Comparison of ENCODE assay signal across 2 cellular contexts in the genomic region with DNA sequence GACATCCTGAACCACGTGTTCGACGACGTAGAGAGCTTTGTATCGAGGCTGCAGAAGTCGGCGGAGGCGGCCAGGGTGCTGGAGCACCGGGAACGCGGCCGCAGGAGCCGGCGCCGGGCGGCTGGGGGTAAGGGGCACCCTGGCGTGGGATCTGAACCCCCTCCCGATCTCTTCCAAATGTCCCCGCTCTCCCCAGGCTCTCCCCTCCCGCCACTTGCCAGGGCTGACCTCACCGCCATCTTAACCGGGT.
TF ChIP-seq lines count a peak whose summit lies in the region.

No MANE protein-coding gene starts in this region.

TF ChIP-seq in GM23338, 12 proteins besides CTCF, POLR2A, EP300 and RAD21 (continued from another document):
- TF ChIP-seq, protein P1, sequence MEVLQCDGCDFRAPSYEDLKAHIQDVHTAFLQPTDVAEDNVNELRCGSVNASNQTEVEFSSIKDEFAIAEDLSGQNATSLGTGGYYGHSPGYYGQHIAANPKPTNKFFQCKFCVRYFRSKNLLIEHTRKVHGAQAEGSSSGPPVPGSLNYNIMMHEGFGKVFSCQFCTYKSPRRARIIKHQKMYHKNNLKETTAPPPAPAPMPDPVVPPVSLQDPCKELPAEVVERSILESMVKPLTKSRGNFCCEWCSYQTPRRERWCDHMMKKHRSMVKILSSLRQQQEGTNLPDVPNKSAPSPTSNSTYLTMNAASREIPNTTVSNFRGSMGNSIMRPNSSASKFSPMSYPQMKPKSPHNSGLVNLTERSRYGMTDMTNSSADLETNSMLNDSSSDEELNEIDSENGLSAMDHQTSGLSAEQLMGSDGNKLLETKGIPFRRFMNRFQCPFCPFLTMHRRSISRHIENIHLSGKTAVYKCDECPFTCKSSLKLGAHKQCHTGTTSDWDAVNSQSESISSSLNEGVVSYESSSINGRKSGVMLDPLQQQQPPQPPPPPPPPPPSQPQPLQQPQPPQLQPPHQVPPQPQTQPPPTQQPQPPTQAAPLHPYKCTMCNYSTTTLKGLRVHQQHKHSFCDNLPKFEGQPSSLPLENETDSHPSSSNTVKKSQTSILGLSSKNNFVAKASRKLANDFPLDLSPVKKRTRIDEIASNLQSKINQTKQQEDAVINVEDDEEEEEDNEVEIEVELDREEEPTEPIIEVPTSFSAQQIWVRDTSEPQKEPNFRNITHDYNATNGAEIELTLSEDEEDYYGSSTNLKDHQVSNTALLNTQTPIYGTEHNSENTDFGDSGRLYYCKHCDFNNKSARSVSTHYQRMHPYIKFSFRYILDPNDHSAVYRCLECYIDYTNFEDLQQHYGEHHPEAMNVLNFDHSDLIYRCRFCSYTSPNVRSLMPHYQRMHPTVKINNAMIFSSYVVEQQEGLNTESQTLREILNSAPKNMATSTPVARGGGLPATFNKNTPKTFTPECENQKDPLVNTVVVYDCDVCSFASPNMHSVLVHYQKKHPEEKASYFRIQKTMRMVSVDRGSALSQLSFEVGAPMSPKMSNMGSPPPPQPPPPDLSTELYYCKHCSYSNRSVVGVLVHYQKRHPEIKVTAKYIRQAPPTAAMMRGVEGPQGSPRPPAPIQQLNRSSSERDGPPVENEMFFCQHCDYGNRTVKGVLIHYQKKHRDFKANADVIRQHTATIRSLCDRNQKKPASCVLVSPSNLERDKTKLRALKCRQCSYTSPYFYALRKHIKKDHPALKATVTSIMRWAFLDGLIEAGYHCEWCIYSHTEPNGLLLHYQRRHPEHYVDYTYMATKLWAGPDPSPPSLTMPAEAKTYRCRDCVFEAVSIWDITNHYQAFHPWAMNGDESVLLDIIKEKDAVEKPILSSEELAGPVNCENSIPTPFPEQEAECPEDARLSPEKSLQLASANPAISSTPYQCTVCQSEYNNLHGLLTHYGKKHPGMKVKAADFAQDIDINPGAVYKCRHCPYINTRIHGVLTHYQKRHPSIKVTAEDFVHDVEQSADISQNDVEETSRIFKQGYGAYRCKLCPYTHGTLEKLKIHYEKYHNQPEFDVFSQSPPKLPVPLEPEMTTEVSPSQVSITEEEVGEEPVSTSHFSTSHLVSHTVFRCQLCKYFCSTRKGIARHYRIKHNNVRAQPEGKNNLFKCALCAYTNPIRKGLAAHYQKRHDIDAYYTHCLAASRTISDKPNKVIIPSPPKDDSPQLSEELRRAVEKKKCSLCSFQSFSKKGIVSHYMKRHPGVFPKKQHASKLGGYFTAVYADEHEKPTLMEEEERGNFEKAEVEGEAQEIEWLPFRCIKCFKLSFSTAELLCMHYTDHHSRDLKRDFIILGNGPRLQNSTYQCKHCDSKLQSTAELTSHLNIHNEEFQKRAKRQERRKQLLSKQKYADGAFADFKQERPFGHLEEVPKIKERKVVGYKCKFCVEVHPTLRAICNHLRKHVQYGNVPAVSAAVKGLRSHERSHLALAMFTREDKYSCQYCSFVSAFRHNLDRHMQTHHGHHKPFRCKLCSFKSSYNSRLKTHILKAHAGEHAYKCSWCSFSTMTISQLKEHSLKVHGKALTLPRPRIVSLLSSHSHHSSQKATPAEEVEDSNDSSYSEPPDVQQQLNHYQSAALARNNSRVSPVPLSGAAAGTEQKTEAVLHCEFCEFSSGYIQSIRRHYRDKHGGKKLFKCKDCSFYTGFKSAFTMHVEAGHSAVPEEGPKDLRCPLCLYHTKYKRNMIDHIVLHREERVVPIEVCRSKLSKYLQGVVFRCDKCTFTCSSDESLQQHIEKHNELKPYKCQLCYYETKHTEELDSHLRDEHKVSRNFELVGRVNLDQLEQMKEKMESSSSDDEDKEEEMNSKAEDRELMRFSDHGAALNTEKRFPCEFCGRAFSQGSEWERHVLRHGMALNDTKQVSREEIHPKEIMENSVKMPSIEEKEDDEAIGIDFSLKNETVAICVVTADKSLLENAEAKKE (CRISPR knock-in tag; IDR thresholded peaks at IDR 0.05) = no peak
- TF ChIP-seq EZH2phosphoT487 (IDR thresholded peaks at IDR 0.05; ENCODE audit: unreplicated experiment) (no peak), ZNF331 (CRISPR knock-in tag; IDR thresholded peaks at IDR 0.05; ENCODE audit: low read depth) (no peak), POLR2AphosphoS5 (IDR thresholded peaks at IDR 0.05; ENCODE audit: low read depth) (no peak), NANOG (IDR thresholded peaks at IDR 0.05; ENCODE audit: borderline replicate concordance) (no peak)
- TF ChIP-seq, protein P2, sequence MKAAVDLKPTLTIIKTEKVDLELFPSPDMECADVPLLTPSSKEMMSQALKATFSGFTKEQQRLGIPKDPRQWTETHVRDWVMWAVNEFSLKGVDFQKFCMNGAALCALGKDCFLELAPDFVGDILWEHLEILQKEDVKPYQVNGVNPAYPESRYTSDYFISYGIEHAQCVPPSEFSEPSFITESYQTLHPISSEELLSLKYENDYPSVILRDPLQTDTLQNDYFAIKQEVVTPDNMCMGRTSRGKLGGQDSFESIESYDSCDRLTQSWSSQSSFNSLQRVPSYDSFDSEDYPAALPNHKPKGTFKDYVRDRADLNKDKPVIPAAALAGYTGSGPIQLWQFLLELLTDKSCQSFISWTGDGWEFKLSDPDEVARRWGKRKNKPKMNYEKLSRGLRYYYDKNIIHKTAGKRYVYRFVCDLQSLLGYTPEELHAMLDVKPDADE (IDR thresholded peaks at IDR 0.05) = no peak

TF ChIP-seq in SK-N-SH treated with all-trans-retinoic acid at 6 μM for 48 hours, 23 proteins besides CTCF, POLR2A, EP300 and RAD21 (continued from another document):
- TF ChIP-seq POU6F1 (CRISPR knock-in tag; IDR thresholded peaks at IDR 0.05; ENCODE audit: borderline replicate concordance, low read depth) (no peak), TSHZ2 (CRISPR knock-in tag; IDR thresholded peaks at IDR 0.05) (no peak), PPARA (CRISPR knock-in tag; IDR thresholded peaks at IDR 0.05; ENCODE audit: borderline replicate concordance) (no peak)
